Comparison of ENCODE assay signal across 7 cellular contexts in genomic region chr17:48908853-48909394, GRCh38.
DNase-seq lines count a peak whose midpoint lies in the region; ATAC-seq and TF ChIP-seq lines count a peak whose summit lies in the region.

No MANE protein-coding gene starts in this region.

- DNase-seq in NCI-H2227 treated with DMSO at 0.1 percent for 48 hours (lab: John Stamatoyannopoulos, UW): peak; percentile 75
- peak; percentile 82 for DNase-seq in activated CD4-positive, CD25-positive, alpha-beta regulatory T cell treated with anti-CD3 and anti-CD28 coated beads, Interleukin-2, amount 50 U/mL, for 72 hours
- DNase-seq in cerebellar cortex (ENCODE audit: low spot score): peak; percentile 73
- peak; percentile 53 for DNase-seq in kidney glomerular epithelial cell (lab: John Stamatoyannopoulos, UW)
- peak; percentile 65 to 95 for DNase-seq in stimulated activated CD4-positive, alpha-beta T cell treated with anti-CD3 and anti-CD28 coated beads, Interleukin-1b, Interleukin-23, amount 100 ng/mL, for 1 hour (ENCODE audit: low read depth in 2 of 2)

- peak; percentile 36 for ATAC-seq in HG03066 (IDR thresholded peaks at IDR 0.05; ENCODE audit: low read depth, unreplicated experiment)

- peak; percentile 30 for TF ChIP-seq POLR2A in GM18526 (IDR thresholded peaks at IDR 0.05; ENCODE audit: extremely low read depth, insufficient read length)

Comparison
In these comparisons a context has a peak if more than half of its experiments do, and no peak if none do; other contexts are left out.
1. Peak in every context shown above with its lines: DNase-seq and ATAC-seq.